ENCODE assay signal across 9 cellular contexts in genomic region chr15:65804252-65804931, GRCh38. TPM values are rescaled to one million over a fixed set of nuclear protein-coding genes. Genes with fewer than 3 reads are reported as not detected.
DNase-seq lines count a peak whose midpoint lies in the region; ATAC-seq and TF ChIP-seq lines count a peak whose summit lies in the region.
"Had no signal": no experiment of that assay in that cellular context is flagged by ENCODE, and none has a peak within 500 bp of the region (broad histone marks: within the 10 kb centered on the region; RNA-seq: fewer than 3 reads in every experiment).

No MANE protein-coding gene starts in this region.

- no peaks in the 10 kb centered on the region for H4K20me1 ChIP-seq in osteoblast (ENCODE audit: insufficient read depth, low read length)

- H3K27me3 ChIP-seq in osteoblast (ENCODE audit: insufficient read depth, low read length): no peaks in the 10 kb centered on the region

- H3K27ac ChIP-seq in osteoblast (ENCODE audit: low read depth, low read length): no peak overlapping the region

- no peaks in the 10 kb centered on the region for H3K79me2 ChIP-seq in osteoblast (ENCODE audit: insufficient read depth, low read length)

- ATAC-seq in HG03108 (IDR thresholded peaks at IDR 0.05; ENCODE audit: unreplicated experiment): no peak

- H3K27ac Mint-ChIP-seq in osteocyte (ENCODE audit: unreplicated experiment): no peak overlapping the region

- H2AFZ ChIP-seq in osteoblast (ENCODE audit: low read length): peak overlapping the region; percentile 70

- no peaks in the 10 kb centered on the region for H3K9me3 Mint-ChIP-seq in osteocyte (ENCODE audit: unreplicated experiment)
- H3K9me3 Mint-ChIP-seq: brain, nephron had no signal

- no peak overlapping the region for H3K4me3 ChIP-seq in epithelial cell of esophagus (ENCODE audit: low read length)
- H3K4me3 ChIP-seq in osteoblast (ENCODE audit: insufficient read depth, low read length): no peak overlapping the region

- DNase-seq in EH (ENCODE audit: low read depth): peak; percentile 38
- DNase-seq in NOMO-1 treated with DMSO at 0.1 percent for 48 hours (lab: John Stamatoyannopoulos, UW; ENCODE audit: unreplicated experiment): peak; percentile 95
- DNase-seq in epithelial cell of esophagus (ENCODE audit: low read depth): peak; percentile 24
- DNase-seq in osteoblast (ENCODE audit: insufficient read length, low spot score, missing footprints): no peak
- DNase-seq in osteocyte (ENCODE audit: extremely low spot score, unreplicated experiment): no peak
- DNase-seq in cortex of kidney (lab: John Stamatoyannopoulos, UW): no peak

- no peak overlapping the region for H3K4me2 ChIP-seq in osteoblast (ENCODE audit: insufficient read depth, low read length)

- H3K4me3 Mint-ChIP-seq in osteocyte (ENCODE audit: unreplicated experiment): no peak overlapping the region
- H3K4me3 Mint-ChIP-seq: brain, nephron had no signal

- no peaks in the 10 kb centered on the region for H3K27me3 Mint-ChIP-seq in osteocyte (ENCODE audit: unreplicated experiment)

- no peak for TF ChIP-seq CTCF in epithelial cell of esophagus (IDR thresholded peaks at IDR 0.05; ENCODE audit: insufficient read depth, low read depth, low read length, missing control alignments)
- no peak for TF ChIP-seq CTCF in osteoblast (IDR thresholded peaks at IDR 0.05; ENCODE audit: extremely low read depth, low read depth, low read length)
- no peak for TF ChIP-seq CTCF in osteocyte (IDR thresholded peaks at IDR 0.05)

- peaks cover 4% of the 10 kb centered on the region for H3K4me1 ChIP-seq in osteoblast (ENCODE audit: insufficient read depth, low read length)

- H3K9me3 ChIP-seq in osteoblast (ENCODE audit: low read depth, low read length): no peaks in the 10 kb centered on the region

- peaks cover 15% of the 10 kb centered on the region for H3K4me1 Mint-ChIP-seq in osteocyte (ENCODE audit: unreplicated experiment)

- no peaks in the 10 kb centered on the region for H3K36me3 ChIP-seq in osteoblast (ENCODE audit: insufficient read depth, low read length)

- no peaks in the 10 kb centered on the region for H3K36me3 Mint-ChIP-seq in osteocyte (ENCODE audit: unreplicated experiment)
- H3K36me3 Mint-ChIP-seq: brain had no signal

RNA-seq across cellular contexts. Expression of gene DENND4A, which starts 12.3 kb away (rescaled TPM):
- total RNA-seq in osteoblast (30.4 and 32.7 TPM in 2 replicates), osteocyte (22.5 and 24.5 TPM in 2 replicates)

Comparison
In these comparisons a context has a peak if more than half of its experiments do, and no peak if none do; other contexts are left out.
1. DNase-seq: peak in EH (single experiment), NOMO-1 treated with DMSO at 0.1 percent for 48 hours (single experiment) and epithelial cell of esophagus (single experiment); none in osteoblast (single experiment), osteocyte (single experiment) and cortex of kidney (single experiment).